9 cellular contexts compared by ENCODE assay signal in genomic region chr9:35675204-35675603, GRCh38. TPM values are rescaled to one million over a fixed set of nuclear protein-coding genes. Genes with fewer than 3 reads are reported as not detected.
DNase-seq lines count a peak whose midpoint lies in the region; ATAC-seq, FAIRE-seq and TF ChIP-seq lines count a peak whose summit lies in the region.
"Had no signal": no experiment of that assay in that cellular context is flagged by ENCODE, and none has a peak within 500 bp of the region (broad histone marks: within the 10 kb centered on the region; RNA-seq: fewer than 3 reads in every experiment).

No MANE protein-coding gene starts in this region.

- no peaks in the 10 kb centered on the region for H3K9me3 ChIP-seq in HUES6 (ENCODE audit: control insufficient read depth, insufficient read depth, low read depth, low read length)
- no peaks in the 10 kb centered on the region for H3K9me3 ChIP-seq in kidney (ENCODE audit: control insufficient read depth in 1 of 2, low read length in 2 of 2)
- H3K9me3 ChIP-seq in SJCRH30 (replicated peaks): no peaks in the 10 kb centered on the region

- no peak for ATAC-seq in GM21367 (IDR thresholded peaks at IDR 0.05; ENCODE audit: unreplicated experiment)
- ATAC-seq: HCT116 had no signal

- H3K4me3 ChIP-seq in HUES6 (ENCODE audit: low read depth, low read length) (peak overlapping the region; percentile 70), astrocyte of the cerebellum (ENCODE audit: low read depth, low read length) (peak overlapping the region; percentile 39), kidney (ENCODE audit: low read length in 2 of 2) (peak overlapping the region in 1 of 2 donors; percentile 53), skin epidermis (peak overlapping the region; percentile 23 to 47 (median 31)), SJCRH30 (no peak overlapping the region)

- intact Hi-C loops in kidney (cut with DNase I): no loop called here

- H3K4me1 ChIP-seq in HUES6 (ENCODE audit: control insufficient read depth, insufficient read depth, low read length) (peaks cover 10% of the 10 kb centered on the region; the same call in 1 of the 2 replicates), kidney (ENCODE audit: control insufficient read depth in 1 of 2, insufficient read depth in 1 of 2, low read depth in 1 of 2, low read length in 2 of 2) (peaks cover 0 to 3% of the 10 kb centered on the region in 2 donors), SJCRH30 (peaks cover 3% of the 10 kb centered on the region; the same call in 1 of the 2 replicates)

- H3K27me3 ChIP-seq in HUES6 (ENCODE audit: control insufficient read depth, insufficient read depth, low read length) (peaks cover 22% of the 10 kb centered on the region), SJCRH30 (no peaks in the 10 kb centered on the region)

- H3K27ac ChIP-seq in HUES6 (ENCODE audit: low read depth, low read length): no peak overlapping the region
- no peak overlapping the region for H3K27ac ChIP-seq in kidney (ENCODE audit: low read depth in 2 of 2, low read length in 2 of 2)
- H3K27ac ChIP-seq in skin epidermis: peak overlapping the region in 2 of 21 experiments; percentile 29 to 39
- no peak overlapping the region for H3K27ac ChIP-seq in SJCRH30

- H3K9ac ChIP-seq in HUES6 (ENCODE audit: low read length) (peak overlapping the region; percentile 42), kidney (ENCODE audit: low read length in 2 of 2) (no peak overlapping the region)

- TF ChIP-seq CTCF in astrocyte of the cerebellum (IDR thresholded peaks at IDR 0.05; ENCODE audit: low read depth, low read length, missing control alignments) (no peak), kidney (IDR thresholded peaks at IDR 0.05; ENCODE audit: borderline replicate concordance, extremely low read depth, insufficient read depth) (no peak)

- DNase-seq in astrocyte of the cerebellum (ENCODE audit: low read depth): no peak
- DNase-seq in kidney: peak; percentile 27
- no peak for DNase-seq in SJCRH30
- no peak for DNase-seq in HCEC 1CT
- no peak for DNase-seq in RCC 7860 (ENCODE audit: low spot score)

- in situ Hi-C loops in astrocyte of the cerebellum (cut with HindIII; ENCODE audit: low sequenced_read_pairs): loop anchor here (5.0 to 10.0 kb wide), 2 partner anchors 37 to 70 kb away; partner anchors contain the start of gene TESK1

- H3K36me3 ChIP-seq in HUES6 (ENCODE audit: control insufficient read depth, insufficient read depth, low read length) (no peaks in the 10 kb centered on the region), kidney (ENCODE audit: control insufficient read depth in 1 of 2, insufficient read depth in 2 of 2, low read length in 2 of 2) (no peaks in the 10 kb centered on the region), SJCRH30 (no peaks in the 10 kb centered on the region)

- no peak for FAIRE-seq in kidney (lab: Jason Lieb, UNC)
- no peak for FAIRE-seq in RCC 7860 (lab: Jason Lieb, UNC)

RNA-seq across cellular contexts. Expression of gene CA9, which starts 1.5 kb away (rescaled TPM):
- 0.85 TPM for total RNA-seq in kidney
- 0.67 TPM for polyA plus RNA-seq in kidney (ENCODE audit: insufficient read depth, low read depth, low replicate concordance)
- 2.5 and 3.2 TPM in 2 replicates for total RNA-seq in SJCRH30 (2014; rRNA removed; shearing (Covaris generic))

RNA-seq across cellular contexts. Expression of gene ARHGEF39, which starts 10.2 kb away (rescaled TPM):
- 0.72 TPM for total RNA-seq in kidney
- 0.17 TPM for polyA plus RNA-seq in kidney (ENCODE audit: insufficient read depth, low read depth, low replicate concordance)
- total RNA-seq in SJCRH30 (2014; rRNA removed; shearing (Covaris generic)): 10.5 and 11.9 TPM in 2 replicates

RNA-seq across cellular contexts. Expression of gene TPM2, which starts 14.5 kb away (rescaled TPM):
- 218 TPM for total RNA-seq in kidney
- polyA plus RNA-seq in kidney (ENCODE audit: insufficient read depth, low read depth, low replicate concordance): 287 TPM
- 427 and 459 TPM in 2 replicates for total RNA-seq in SJCRH30 (2014; rRNA removed; shearing (Covaris generic))

RNA-seq across cellular contexts. Expression of gene CCDC107, which starts 17.1 kb away (rescaled TPM):
- total RNA-seq in kidney: 26.8 TPM
- polyA plus RNA-seq in kidney (ENCODE audit: insufficient read depth, low read depth, low replicate concordance): 52.3 TPM
- 6.1 and 6.6 TPM in 2 replicates for total RNA-seq in SJCRH30 (2014; rRNA removed; shearing (Covaris generic))

RNA-seq across cellular contexts. Expression of gene RMRP, which starts 17.4 kb away (rescaled TPM):
- 36,256 TPM for total RNA-seq in kidney
- not detected for polyA plus RNA-seq in kidney (ENCODE audit: insufficient read depth, low read depth, low replicate concordance)
- 8,654 and 17,072 TPM in 2 replicates for total RNA-seq in SJCRH30 (2014; rRNA removed; shearing (Covaris generic))
